ENCODE assay signal across 21 cellular contexts in genomic region chr5:145218982-145219381, GRCh38.
"Had no signal": no experiment of that assay in that cellular context is flagged by ENCODE, and none has a peak within 500 bp of the region (broad histone marks: within the 10 kb centered on the region; RNA-seq: fewer than 3 reads in every experiment).

No MANE protein-coding gene starts in this region.

- H3K36me3 Mint-ChIP-seq: immature natural killer cell; naive thymus-derived CD8-positive, alpha-beta T cell; stimulated activated memory B cell treated with anti-CD40 and anti-IgM and Interleukin-4, amounts not matched to agents 10 μg/mL and 1 μg/mL and 100 μg/mL, for 72 hours; type B pancreatic cell had no signal

- H3K27ac Mint-ChIP-seq: immature natural killer cell; naive thymus-derived CD8-positive, alpha-beta T cell; nephron progenitor cell; neural progenitor cell; stimulated activated memory B cell treated with anti-CD40 and anti-IgM and Interleukin-4, amounts not matched to agents 10 μg/mL and 1 μg/mL and 100 μg/mL, for 72 hours; stimulated activated naive CD8-positive, alpha-beta T cell treated with anti-CD3 and anti-CD28 coated beads, Interleukin-15, amount 100 ng/mL, for 72 hours; type B pancreatic cell had no signal

- DNase-seq: heart left ventricle; hypothalamus; immature natural killer cell; islet precursor cell; left ventricle myocardium inferior; naive thymus-derived CD8-positive, alpha-beta T cell; nephron progenitor cell; occipital lobe; psoas muscle; right lobe of liver; stimulated activated CD4-positive, alpha-beta T cell treated with anti-CD3 and anti-CD28 coated beads, Interleukin-1b, Interleukin-23, amount 100 ng/mL, for 48 hours; stimulated activated CD4-positive, alpha-beta T cell treated with anti-CD3 and anti-CD28 coated beads, Interleukin-2, amount 100 ng/mL, for 48 hours; stimulated activated CD4-positive, alpha-beta T cell treated with anti-CD3 and anti-CD28 coated beads, Interleukin-4, amount 100 ng/mL, for 4 hours; stimulated activated CD8-positive, alpha-beta memory T cell treated with anti-CD3 and anti-CD28 coated beads, Interleukin-4, amount 100 ng/mL, for 48 hours; stimulated activated naive CD4-positive, alpha-beta T cell treated with Interleukin-2 at 50 U/mL for 16 hours; stimulated activated naive CD8-positive, alpha-beta T cell treated with anti-CD3 and anti-CD28 coated beads, Interleukin-15, amount 100 ng/mL, for 72 hours; substantia nigra; uterus had no signal

- H3K27me3 Mint-ChIP-seq: naive thymus-derived CD8-positive, alpha-beta T cell; stimulated activated memory B cell treated with anti-CD40 and anti-IgM and Interleukin-4, amounts not matched to agents 10 μg/mL and 1 μg/mL and 100 μg/mL, for 72 hours; stimulated activated naive CD8-positive, alpha-beta T cell treated with anti-CD3 and anti-CD28 coated beads, Interleukin-15, amount 100 ng/mL, for 72 hours; type B pancreatic cell had no signal

- H3K4me3 Mint-ChIP-seq: immature natural killer cell; naive thymus-derived CD8-positive, alpha-beta T cell; nephron progenitor cell; neural progenitor cell; stimulated activated memory B cell treated with anti-CD40 and anti-IgM and Interleukin-4, amounts not matched to agents 10 μg/mL and 1 μg/mL and 100 μg/mL, for 72 hours; stimulated activated naive CD8-positive, alpha-beta T cell treated with anti-CD3 and anti-CD28 coated beads, Interleukin-15, amount 100 ng/mL, for 72 hours; type B pancreatic cell had no signal

- H3K4me1 Mint-ChIP-seq: immature natural killer cell; naive thymus-derived CD8-positive, alpha-beta T cell; nephron progenitor cell; neural progenitor cell; stimulated activated memory B cell treated with anti-CD40 and anti-IgM and Interleukin-4, amounts not matched to agents 10 μg/mL and 1 μg/mL and 100 μg/mL, for 72 hours; stimulated activated naive CD8-positive, alpha-beta T cell treated with anti-CD3 and anti-CD28 coated beads, Interleukin-15, amount 100 ng/mL, for 72 hours had no signal
